ENCODE assay signal across 13 cellular contexts in genomic region chr9:91516781-91517180, GRCh38.
"Had no signal": no experiment of that assay in that cellular context is flagged by ENCODE, and none has a peak within 500 bp of the region (broad histone marks: within the 10 kb centered on the region; RNA-seq: fewer than 3 reads in every experiment).

No MANE protein-coding gene starts in this region.

- H3K27ac Mint-ChIP-seq: activated naive CD8-positive, alpha-beta T cell had no signal

- H3K4me3 ChIP-seq: hepatocyte, spleen, tibial artery, vagina had no signal

- H3K4me3 Mint-ChIP-seq: activated naive CD8-positive, alpha-beta T cell; nephron had no signal

- H3K36me3 Mint-ChIP-seq: activated naive CD8-positive, alpha-beta T cell had no signal

- H3K36me3 ChIP-seq: spleen, tibial artery, vagina had no signal

- H3K27ac ChIP-seq: hepatocyte, parathyroid adenoma, spleen, tibial artery, vagina had no signal

- H3K9me3 ChIP-seq: vagina had no signal

- H3K4me1 ChIP-seq: parathyroid adenoma, spleen, vagina had no signal

- DNase-seq: activated CD4-positive, alpha-beta T cell treated with anti-CD3 and anti-CD28 coated beads for 1 hour; activated CD8-positive, alpha-beta memory T cell treated with anti-CD3 and anti-CD28 coated beads for 24 hours; activated gamma-delta T cell treated with Interleukin-2 at 50 U/mL for 16 hours; dermis blood vessel endothelial cell; effector memory CD4-positive, alpha-beta T cell; spleen; stimulated activated naive CD4-positive, alpha-beta T cell treated with Interleukin-2 at 50 U/mL for 16 hours; tibial artery had no signal

- H3K27me3 ChIP-seq: hepatocyte, vagina had no signal
